ENCODE assay signal across 7 cellular contexts in the genomic region with DNA sequence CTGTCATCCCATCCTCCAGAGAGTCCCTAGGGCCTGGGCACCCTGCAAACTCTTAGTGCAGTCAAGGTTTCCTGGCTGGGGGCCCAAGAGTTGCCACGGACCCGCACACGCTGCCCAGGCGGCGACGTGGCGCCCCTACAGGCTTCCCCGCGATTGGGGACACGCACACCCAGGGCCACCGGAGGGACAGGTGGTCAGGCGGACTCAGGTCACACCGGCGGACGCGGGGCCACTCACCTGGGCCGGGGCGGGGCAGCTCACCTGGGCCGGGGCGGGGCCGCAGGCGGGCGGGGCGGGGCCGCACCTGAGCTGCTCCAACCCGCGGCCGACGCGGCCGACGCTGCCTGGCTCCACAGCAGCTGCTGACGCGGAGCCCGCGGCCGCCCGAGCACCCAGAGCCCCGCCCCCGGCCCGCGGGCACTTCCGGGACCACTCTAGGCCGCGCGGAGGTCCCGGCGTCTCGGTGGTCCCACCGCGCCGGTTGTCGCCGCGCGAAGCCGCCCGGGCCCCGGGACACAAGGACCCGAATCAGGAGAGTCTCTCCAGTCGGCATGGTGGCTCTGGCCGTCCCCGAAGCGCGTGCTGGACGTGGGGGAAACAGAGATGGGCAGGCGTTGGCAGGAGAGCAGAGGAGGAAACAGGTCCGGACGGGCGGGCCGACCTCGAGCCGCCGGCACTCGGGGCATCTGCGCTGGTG. TPM values are rescaled to one million over a fixed set of nuclear protein-coding genes. Genes with fewer than 3 reads are reported as not detected.
DNase-seq lines count a peak whose midpoint lies in the region; ATAC-seq, FAIRE-seq and TF ChIP-seq lines count a peak whose summit lies in the region.

A gene (minus strand): TSS at position 369 of the 697 bp plus-strand sequence. CDS start 5,972 bp downstream, outside the sequence.

- no peaks in the 10 kb centered on the region for H3K9me3 ChIP-seq in keratinocyte (ENCODE audit: control insufficient read depth, low read depth, low read length)

- FAIRE-seq in keratinocyte (lab: Jason Lieb, UNC): no peak

- intact Hi-C loops in activated B cell treated with CpG ODN at 0.5 μM for 24 hours (cut with micrococcal nuclease): loop anchor here (1.0 to 10.0 kb wide), 2 partner anchors 55 to 684 kb away; no protein-coding TSS in a partner anchor

- no peaks in the 10 kb centered on the region for H3K36me3 Mint-ChIP-seq in activated B cell treated with CpG ODN at 0.5 μM for 24 hours (ENCODE audit: low read depth)

- DNase-seq in NCI-H2196 (lab: John Stamatoyannopoulos, UW; ENCODE audit: unreplicated experiment) (peak; percentile 82), activated B cell treated with CpG ODN at 0.5 μM for 24 hours (peak; percentile 90), caudate nucleus (lab: John Stamatoyannopoulos, UW) (peak in 53 of 61 donors; percentile 29 to 81 (median 56)), keratinocyte (ENCODE audit: low read depth, low spot score) (peak; percentile 28)
- peak; percentile 74 to 80 for DNase-seq in stimulated activated CD4-positive, alpha-beta T cell treated with anti-CD3 and anti-CD28 coated beads, Interleukin-15, amount 100 ng/mL, for 1 hour (ENCODE audit: low read depth in 1 of 2, low spot score in 1 of 2)

- H3K4me1 ChIP-seq in keratinocyte (ENCODE audit: control insufficient read depth, extremely low read depth, insufficient read depth, low read length): peaks cover 11% of the 10 kb centered on the region

- H2AFZ ChIP-seq in keratinocyte (ENCODE audit: control insufficient read depth, low read length): peak within 1 kb of the TSS; percentile 93

- TF ChIP-seq CTCF in activated B cell treated with CpG ODN at 0.5 μM for 24 hours (IDR thresholded peaks at IDR 0.05) (no peak), keratinocyte (optimal IDR thresholded peaks at IDR 0.05 in 1 of 3, IDR thresholded peaks at IDR 0.05 in 1 of 3, conservative IDR thresholded peaks at IDR 0.05 in 1 of 3; ENCODE audit: extremely low read depth in 1 of 3, insufficient read depth in 2 of 3, low read length in 3 of 3) (peak in 1 of 3 experiments; percentile 5)

- H3K9me3 Mint-ChIP-seq in activated B cell treated with CpG ODN at 0.5 μM for 24 hours: no peaks in the 10 kb centered on the region

- peak; percentile 43 for ATAC-seq in HG02938 (IDR thresholded peaks at IDR 0.05; ENCODE audit: unreplicated experiment)
- peak; percentile 58 for ATAC-seq in activated B cell treated with CpG ODN at 0.5 μM for 24 hours (ENCODE audit: low read depth)

- H3K36me3 ChIP-seq in keratinocyte (ENCODE audit: control insufficient read depth in 2 of 2, extremely low read depth in 1 of 2, insufficient read depth in 2 of 2, low read length in 2 of 2): no peaks in the 10 kb centered on the region

- peak; percentile 78 for TF ChIP-seq POLR2A in GM15510 (IDR thresholded peaks at IDR 0.05; ENCODE audit: borderline replicate concordance, extremely low read depth, insufficient read length)

- POLR2A ChIA-PET in activated B cell treated with CpG ODN at 0.5 μM for 24 hours (lab: Charles Lee): interaction anchor here (0.6 to 10.8 kb wide), 15 partner anchors 10 to 143 kb away, joined by 3 to 229 read pairs (median 6); a partner anchor contains a TSS

- CTCF ChIA-PET in activated B cell treated with CpG ODN at 0.5 μM for 24 hours (lab: Charles Lee): interaction anchor here (0.9 kb wide), 2 partner anchors 17 to 55 kb away, joined by 3 read pairs; no protein-coding TSS in a partner anchor

- H3K4me3 Mint-ChIP-seq in activated B cell treated with CpG ODN at 0.5 μM for 24 hours: peak within 1 kb of the TSS; percentile 87

- peak within 1 kb of the TSS; percentile 88 for H3K4me2 ChIP-seq in keratinocyte (ENCODE audit: control insufficient read depth, extremely low read depth, insufficient read depth, low read depth, low read length)

- H3K27ac ChIP-seq in caudate nucleus (ENCODE audit: low read depth, low read length) (peak within 1 kb of the TSS; percentile 76), keratinocyte (ENCODE audit: control insufficient read depth, insufficient read depth, low read length) (peak within 1 kb of the TSS; percentile 86)

- peak within 1 kb of the TSS; percentile 95 for H3K27ac Mint-ChIP-seq in activated B cell treated with CpG ODN at 0.5 μM for 24 hours

- H4K20me1 ChIP-seq in keratinocyte (ENCODE audit: control insufficient read depth, extremely low read depth, insufficient read depth, low read length): no peaks in the 10 kb centered on the region

- H3K9me1 ChIP-seq in keratinocyte (ENCODE audit: control insufficient read depth, extremely low read depth, insufficient read depth, low read length): no peaks in the 10 kb centered on the region

- dilution Hi-C loops in keratinocyte (cut with MboI; ENCODE audit: extremely low pct_ligation_motif_present, low sequenced_read_pairs): no loop called here

- no peaks in the 10 kb centered on the region for H3K27me3 Mint-ChIP-seq in activated B cell treated with CpG ODN at 0.5 μM for 24 hours

- H3K27me3 ChIP-seq in keratinocyte (ENCODE audit: control insufficient read depth, extremely low read depth, insufficient read depth, low read length): no peaks in the 10 kb centered on the region

- H3K79me2 ChIP-seq in keratinocyte (ENCODE audit: control insufficient read depth, insufficient read depth, low read length): peaks cover 3% of the 10 kb centered on the region

- H3K9ac ChIP-seq in keratinocyte (ENCODE audit: control insufficient read depth, extremely low read depth, insufficient read depth, low read length): peak within 1 kb of the TSS; percentile 90

- H3K4me3 ChIP-seq in keratinocyte (ENCODE audit: control insufficient read depth in 2 of 3, extremely low read depth in 1 of 3, insufficient read depth in 2 of 3, low read depth in 1 of 3, low read length in 3 of 3): peak within 1 kb of the TSS; percentile 62 to 86 (median 82)

- H3K4me1 Mint-ChIP-seq in activated B cell treated with CpG ODN at 0.5 μM for 24 hours: peaks cover 62% of the 10 kb centered on the region

RNA-seq across cellular contexts. Expression of the gene that starts here (rescaled TPM):
- total RNA-seq in activated B cell treated with CpG ODN at 0.5 μM for 24 hours: 4.0 and 4.9 TPM in 2 replicates
- 0.46 to 0.82 TPM (median 0.55 TPM) in 3 replicates for polyA plus RNA-seq in keratinocyte
- polyA plus RNA-seq in keratinocyte (2011; ENCODE audit: low read depth): 0.20 TPM
- polyA plus RNA-seq in keratinocyte (2011; cell fraction: cytosol; rRNA removed): 0.55 and 0.69 TPM in 2 replicates
- polyA plus RNA-seq in keratinocyte (2011; cell fraction: nucleus; rRNA removed): 2.1 and 2.9 TPM in 2 replicates
- polyA plus RNA-seq in keratinocyte (2012; ENCODE audit: low replicate concordance): 0.44 and 1.2 TPM in 2 replicates
- 2.3 to 8.0 TPM (median 2.6 TPM) in 3 replicates for polyA minus RNA-seq in keratinocyte
- polyA minus RNA-seq in keratinocyte (2011; cell fraction: cytosol; rRNA and poly(A)+ RNA removed): 1.3 TPM
- 1.8 and 3.7 TPM in 2 replicates for polyA minus RNA-seq in keratinocyte (2011; cell fraction: nucleus; rRNA and poly(A)+ RNA removed)

Comparison
In these comparisons a context has a peak if more than half of its experiments do, and no peak if none do; other contexts are left out.
1. Peak in every context shown above with its lines: DNase-seq, ATAC-seq, H3K4me3 ChIP-seq and H3K27ac ChIP-seq.
2. DNase-seq: peak in every context shown above with its lines; median percentile 90 in activated B cell treated with CpG ODN at 0.5 μM for 24 hours; 82 in NCI-H2196; 77 in stimulated activated CD4-positive, alpha-beta T cell treated with anti-CD3 and anti-CD28 coated beads, Interleukin-15, amount 100 ng/mL, for 1 hour; 56 in caudate nucleus; 28 in keratinocyte.